26 cellular contexts compared by ENCODE assay signal in genomic region chr1:243391355-243391754, GRCh38.
"Had no signal": no experiment of that assay in that cellular context is flagged by ENCODE, and none has a peak within 500 bp of the region (broad histone marks: within the 10 kb centered on the region; RNA-seq: fewer than 3 reads in every experiment).

No MANE protein-coding gene starts in this region.

- H3K36me3 ChIP-seq: gastrocnemius medialis, neural progenitor cell, prostate gland, right atrium auricular region, thyroid gland, vagina had no signal

- H2AFZ ChIP-seq: neural progenitor cell had no signal

- H3K27ac ChIP-seq: gastrocnemius medialis, neural progenitor cell, prostate gland, right atrium auricular region, stomach, thyroid gland, vagina had no signal

- H3K27me3 ChIP-seq: gastrocnemius medialis, neural progenitor cell, right atrium auricular region, stomach, thyroid gland, vagina had no signal

- DNase-seq: cortex of kidney; effector memory CD8-positive, alpha-beta T cell; gastrocnemius medialis; head of caudate nucleus; mesenchymal stem cell; mucosa of descending colon; naive B cell; nucleus accumbens; stimulated activated CD4-positive, alpha-beta T cell treated with anti-CD3 and anti-CD28 coated beads, Interleukin-12 subunit alpha, Interleukin-12 subunit beta, amount 100 ng/mL, for 4 hours; stimulated activated CD4-positive, alpha-beta T cell treated with anti-CD3 and anti-CD28 coated beads, Interleukin-2, amount 100 ng/mL, for 24 hours; stimulated activated CD4-positive, alpha-beta T cell treated with anti-CD3 and anti-CD28 coated beads, Interleukin-4, amount 100 ng/mL, for 24 hours; stimulated activated naive CD4-positive, alpha-beta T cell treated with Interleukin-2 at 50 U/mL for 16 hours; stomach; thyroid gland; trophoblast cell had no signal

- H3K9ac ChIP-seq: neural progenitor cell had no signal

- H3K4me2 ChIP-seq: neural progenitor cell, smooth muscle cell had no signal

- H3K9me3 ChIP-seq: gastrocnemius medialis, mucosa of descending colon, prostate gland, right atrium auricular region, stomach, thyroid gland, vagina had no signal

- FAIRE-seq: endometrium, keratinocyte had no signal

- H3K4me3 ChIP-seq: gastrocnemius medialis, lung, mucosa of descending colon, neural progenitor cell, prostate gland, right atrium auricular region, smooth muscle cell, stomach, thyroid gland, vagina had no signal

- ATAC-seq: effector memory CD8-positive, alpha-beta T cell; gastrocnemius medialis; left lobe of liver; mucosa of descending colon; natural killer cell treated with Interleukin-12 subunit alpha and Interleukin-12 subunit beta and Interleukin-15 and Interleukin-18, amount 100 ng/mL, for 72 hours; sciatic nerve had no signal

- H3K4me1 ChIP-seq: prostate gland, right atrium auricular region, stomach, thyroid gland, vagina had no signal
